8 cellular contexts compared by ENCODE assay signal in the genomic region with DNA sequence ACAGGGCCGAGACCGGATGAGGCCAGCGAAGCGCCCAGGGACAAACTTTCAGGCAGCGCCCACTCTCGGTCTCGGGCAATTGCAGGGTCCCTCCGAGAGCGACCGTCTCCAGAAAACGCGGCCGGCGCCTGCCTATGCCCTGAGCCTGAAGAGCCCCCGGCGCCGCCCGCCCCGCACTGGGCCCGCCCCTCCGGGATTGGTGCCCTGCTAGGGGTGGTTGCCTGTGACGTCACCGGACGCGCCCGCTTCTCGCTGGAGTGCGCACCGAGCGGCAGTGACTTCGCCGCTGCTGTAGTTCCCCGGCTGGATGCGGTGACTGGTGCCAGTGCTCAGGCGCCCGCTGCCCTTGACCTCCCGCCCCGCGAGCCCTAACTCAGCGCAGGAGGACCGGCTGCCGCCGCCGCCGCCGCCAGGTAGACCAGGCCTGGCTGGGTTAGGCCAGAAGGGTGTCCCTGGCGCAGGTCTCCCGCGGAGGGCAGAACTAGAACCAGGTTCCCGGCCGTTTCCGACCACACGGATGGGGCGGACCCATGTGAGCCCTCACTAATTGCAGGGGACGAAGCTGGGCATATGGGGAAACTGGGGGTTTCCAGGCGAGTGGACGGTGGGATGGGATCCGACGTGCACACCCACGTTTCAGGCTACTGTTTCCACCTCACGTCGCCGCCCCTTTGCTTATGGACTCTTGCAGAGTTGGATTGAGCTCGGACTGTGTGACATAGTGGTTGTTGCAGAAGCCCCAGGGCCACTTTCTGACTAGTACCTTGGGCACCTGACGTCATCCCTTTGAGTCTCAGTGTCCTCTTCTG. TPM values are rescaled to one million over a fixed set of nuclear protein-coding genes. Genes with fewer than 3 reads are reported as not detected.
DNase-seq lines count a peak whose midpoint lies in the region; ATAC-seq and TF ChIP-seq lines count a peak whose summit lies in the region.
"Not testable (repeated sequence)": the region's sequence is repeated elsewhere in the genome, so short reads cannot be mapped to it uniquely, and the experiment has no call there.

No MANE protein-coding gene starts in this region.

- peak overlapping the region in 2 of 4 donors; percentile 34 to 64 for H3K4me3 ChIP-seq in adrenal gland

- H3K9me3 ChIP-seq in T-helper 17 cell (ENCODE audit: control insufficient read depth, low read length, poor library complexity, severe bottlenecking); adrenal gland (replicated peaks in 1 of 3): not testable (repeated sequence)

- TF ChIP-seq POLR2A in adrenal gland (IDR thresholded peaks at IDR 0.05): peak in 1 of 2 donors; percentile 33

- not testable (repeated sequence) for H3K4me1 Mint-ChIP-seq in T-helper 17 cell, nephron

- peak overlapping the region in 3 of 5 donors; percentile 32 to 66 (median 61) for H3K27ac ChIP-seq in adrenal gland

- H3K27ac Mint-ChIP-seq in T-helper 17 cell: peak overlapping the region; percentile 91
- peak overlapping the region; percentile 36 to 67 (median 43) for H3K27ac Mint-ChIP-seq in nephron

- not testable (repeated sequence) for H3K4me1 ChIP-seq in adrenal gland (replicated peaks in 1 of 2)

- H3K27me3 ChIP-seq in adrenal gland: not testable (repeated sequence)

- WGBS in adrenal gland, 4 donors: 0 to 1% (median 0%) methylated on average over 1 to 33 of the region's 65 CpGs

- not testable (repeated sequence) for H3K36me3 Mint-ChIP-seq in T-helper 17 cell (ENCODE audit: low read depth); nephron (ENCODE audit: low read depth)

- TF ChIP-seq CTCF in adrenal gland (IDR thresholded peaks at IDR 0.05); nephron (IDR thresholded peaks at IDR 0.05; ENCODE audit: unreplicated experiment in 3 of 3): not testable (repeated sequence)

- H3K27me3 Mint-ChIP-seq in T-helper 17 cell (peaks cover 19% of the 10 kb centered on the region), nephron (ENCODE audit: low read depth) (peaks cover 14% of the 10 kb centered on the region)

- H3K4me3 Mint-ChIP-seq in T-helper 17 cell (peak overlapping the region; percentile 79), nephron (peak overlapping the region; percentile 82 to 89 (median 86))

- intact Hi-C loops in adrenal gland (cut with DNase I): not testable (repeated sequence)

- not testable (repeated sequence) for H3K36me3 ChIP-seq in adrenal gland (replicated peaks in 1 of 2)

- ATAC-seq in GM21367 (IDR thresholded peaks at IDR 0.05; ENCODE audit: unreplicated experiment) (peak; percentile 97), HG03439 (IDR thresholded peaks at IDR 0.05; ENCODE audit: unreplicated experiment) (peak; percentile 98), T-helper 17 cell (peak; percentile 100)

- DNase-seq in CMK (ENCODE audit: low read depth): peak; percentile 73
- DNase-seq in T-helper 17 cell: peak; percentile 93 to 97 (median 96)
- peak; percentile 89 to 97 (median 95) for DNase-seq in adrenal gland
- DNase-seq in glomerular visceral epithelial cell (ENCODE audit: extremely low spot score): peak; percentile 88
- peak; percentile 95 for DNase-seq in stimulated activated CD8-positive, alpha-beta memory T cell treated with anti-CD3 and anti-CD28 coated beads, Interleukin-4, amount 100 ng/mL, for 1 hour (ENCODE audit: low read depth in 2 of 2, low spot score in 1 of 2)

- not testable (repeated sequence) for H3K9me3 Mint-ChIP-seq in nephron

RNA-seq across cellular contexts. Expression of a gene that starts 18.9 kb away (rescaled TPM):
- total RNA-seq in T-helper 17 cell (10 to 100 TPM; 78.1 to 93.0 TPM), adrenal gland (10 to 100 TPM in 5 of 8 donors, 1 to 10 TPM in 3; 3.9 to 41.2 (median 10.8) TPM)
- polyA plus RNA-seq in adrenal gland: 1 to 10 TPM; 1.2 to 7.4 (median 2.8) TPM

RNA-seq across cellular contexts. Expression of a gene that starts 24.2 kb away (rescaled TPM):
- total RNA-seq in T-helper 17 cell: 1 to 10 TPM; 1.2 to 5.0 TPM
- total RNA-seq in adrenal gland: 1 to 10 TPM in 6 of 8 donors, under 1 TPM in 2; 0.30 to 2.3 (median 1.6) TPM
- 1 to 10 TPM in 2 of 3 donors, under 1 TPM in 1; 0.90 to 3.3 (median 1.2) TPM for polyA plus RNA-seq in adrenal gland
